1 cellular context compared by ENCODE assay signal in the genomic region with DNA sequence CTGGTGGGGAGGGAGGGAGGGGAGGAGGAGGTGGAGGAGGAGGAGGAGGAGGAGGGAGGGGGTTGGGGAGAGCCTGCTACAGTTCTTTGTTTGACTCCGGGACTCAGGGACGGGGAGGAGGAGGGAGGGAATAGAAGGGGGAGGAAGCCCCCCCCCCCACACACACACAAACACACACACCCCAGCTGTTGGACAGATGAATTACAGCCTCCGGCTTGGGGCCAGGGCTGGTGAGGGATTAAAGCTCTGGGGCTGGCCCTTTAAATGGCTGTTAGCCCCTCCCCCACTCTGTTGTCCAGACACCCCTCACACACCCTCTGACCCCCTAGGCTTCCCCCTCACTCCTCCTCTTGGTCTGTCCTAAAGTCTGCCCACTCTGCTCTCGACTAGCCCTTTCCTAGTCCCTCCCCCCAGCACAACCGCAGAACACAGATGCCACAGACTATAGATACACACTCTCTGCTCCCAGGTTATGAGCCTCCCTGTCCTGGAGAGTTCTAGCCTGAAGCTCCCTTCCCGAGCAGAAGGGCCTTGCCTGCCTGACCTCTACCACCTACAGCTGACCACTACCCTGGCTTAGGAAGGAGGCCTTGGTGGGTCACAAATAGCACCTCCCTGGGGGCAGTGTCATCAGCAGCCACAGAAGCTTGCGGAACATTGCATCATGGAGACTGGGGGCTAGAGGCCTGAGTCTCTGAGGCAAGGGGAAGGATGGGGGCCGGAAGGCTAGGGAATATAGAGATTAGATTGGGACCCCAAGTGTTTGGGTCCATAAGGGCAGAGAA.
TF ChIP-seq lines count a peak whose summit lies in the region.

No MANE protein-coding gene starts in this region.

TF ChIP-seq in PFSK-1, 5 proteins besides CTCF, POLR2A, EP300 and RAD21:
- TF ChIP-seq REST (IDR thresholded peaks at IDR 0.05; ENCODE audit: insufficient read depth in 1 of 2, low read depth in 2 of 2, low read length in 2 of 2) (no peak), TAF1 (IDR thresholded peaks at IDR 0.05; ENCODE audit: borderline replicate concordance, insufficient read depth, low read length) (no peak), FOXP2 (optimal IDR thresholded peaks at IDR 0.05; ENCODE audit: borderline replicate concordance, extremely low read depth, extremely low read length, insufficient read depth) (no peak), POLR2AphosphoS5 (IDR thresholded peaks at IDR 0.05; ENCODE audit: low read depth, low read length) (peak; percentile 72), SIN3A (IDR thresholded peaks at IDR 0.05; ENCODE audit: borderline replicate concordance, insufficient read depth, low read length) (peak; percentile 92; the same call in 1 of the 2 replicates)
